Comparison of ENCODE assay signal across 16 cellular contexts in genomic region chr16:57884655-57885133, GRCh38.
"Had no signal": no experiment of that assay in that cellular context is flagged by ENCODE, and none has a peak within 500 bp of the region (broad histone marks: within the 10 kb centered on the region; RNA-seq: fewer than 3 reads in every experiment).

No MANE protein-coding gene starts in this region.

- H3K27ac ChIP-seq: cardiac muscle cell, coronary artery, heart right ventricle, skin epidermis, transverse colon, VCaP had no signal

- FAIRE-seq: frontal cortex, kidney had no signal

- H3K27me3 ChIP-seq: cardiac muscle cell had no signal

- H3K36me3 ChIP-seq: cardiac muscle cell, heart right ventricle, transverse colon had no signal

- H3K9me3 Mint-ChIP-seq: activated T-helper 1 cell treated with anti-CD3 and anti-CD28 coated beads, Interleukin-12 subunit alpha, Interleukin-12 subunit beta, Interleukin-2, Interleukin-4 antibody, amounts not matched to agents 30 ng/mL and 10 ng/mL and 1 ng/mL, durations not matched to agents 14 hours and 24 hours and 36 hours; neural crest cell; stimulated activated memory B cell treated with anti-CD40 and anti-IgM and Interleukin-4, amounts not matched to agents 10 μg/mL and 1 μg/mL and 100 μg/mL, for 72 hours had no signal

- H3K36me3 Mint-ChIP-seq: stimulated activated memory B cell treated with anti-CD40 and anti-IgM and Interleukin-4, amounts not matched to agents 10 μg/mL and 1 μg/mL and 100 μg/mL, for 72 hours had no signal

- H3K4me1 Mint-ChIP-seq: stimulated activated memory B cell treated with anti-CD40 and anti-IgM and Interleukin-4, amounts not matched to agents 10 μg/mL and 1 μg/mL and 100 μg/mL, for 72 hours had no signal

- H3K4me3 Mint-ChIP-seq: activated T-helper 1 cell treated with anti-CD3 and anti-CD28 coated beads, Interleukin-12 subunit alpha, Interleukin-12 subunit beta, Interleukin-2, Interleukin-4 antibody, amounts not matched to agents 30 ng/mL and 10 ng/mL and 1 ng/mL, durations not matched to agents 14 hours and 24 hours and 36 hours; neural crest cell; stimulated activated memory B cell treated with anti-CD40 and anti-IgM and Interleukin-4, amounts not matched to agents 10 μg/mL and 1 μg/mL and 100 μg/mL, for 72 hours had no signal

- H3K4me3 ChIP-seq: cardiac muscle cell, coronary artery, transverse colon had no signal

- DNase-seq: activated CD4-positive, alpha-beta T cell treated with anti-CD3 and anti-CD28 coated beads for 4 hours; activated naive CD4-positive, alpha-beta T cell; effector CD8-positive, alpha-beta T cell; heart right ventricle; kidney; left ventricle myocardium superior; mesenchymal stem cell; transverse colon had no signal

- H3K9me3 ChIP-seq: heart right ventricle, transverse colon had no signal

- H3K27ac Mint-ChIP-seq: stimulated activated memory B cell treated with anti-CD40 and anti-IgM and Interleukin-4, amounts not matched to agents 10 μg/mL and 1 μg/mL and 100 μg/mL, for 72 hours had no signal
